Comparison of ENCODE assay signal across 8 cellular contexts in the genomic region with DNA sequence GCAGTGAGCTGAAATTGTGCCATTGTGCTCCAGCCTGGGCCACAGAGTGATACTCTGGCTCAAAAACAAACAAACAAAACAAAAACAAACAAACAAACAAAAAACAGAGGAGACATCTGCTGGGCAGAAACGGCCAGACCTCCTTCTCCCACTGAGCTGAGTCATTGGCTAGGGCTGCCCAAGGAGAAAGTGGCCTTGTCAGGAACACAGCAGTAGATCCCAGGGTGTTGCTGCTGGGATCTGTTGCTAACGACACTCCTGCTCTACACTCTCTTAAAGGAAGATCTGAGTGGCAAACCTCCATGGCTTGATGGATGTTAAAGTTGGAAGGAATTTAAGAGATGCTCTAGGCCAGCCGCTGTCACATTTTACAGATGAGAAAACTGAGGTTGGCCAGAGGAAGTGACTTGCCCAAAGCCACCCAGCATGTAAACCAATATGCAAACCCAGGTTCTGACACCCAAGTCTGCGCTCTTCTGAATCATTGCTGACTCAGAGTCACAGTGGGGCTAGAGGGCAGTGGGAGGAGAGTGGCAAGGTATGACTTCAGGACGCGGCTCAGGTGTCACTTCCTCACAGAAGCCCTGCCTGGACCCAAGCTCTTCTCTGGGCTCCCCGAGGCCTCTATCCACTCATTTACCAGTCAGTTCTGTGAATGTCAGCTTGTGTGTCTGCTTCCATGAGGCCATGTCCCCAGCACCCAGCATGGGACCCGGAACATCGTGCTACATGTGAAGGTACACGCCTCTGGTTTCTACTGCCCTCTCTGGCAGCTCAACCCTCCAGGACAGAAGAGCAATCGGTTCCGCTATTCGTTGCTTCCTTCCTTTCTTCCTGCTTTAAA. TPM values are rescaled to one million over a fixed set of nuclear protein-coding genes. Genes with fewer than 3 reads are reported as not detected.
DNase-seq lines count a peak whose midpoint lies in the region; ATAC-seq and TF ChIP-seq lines count a peak whose summit lies in the region.

No MANE protein-coding gene starts in this region.

- TF ChIP-seq CTCF in GM12865 (IDR thresholded peaks at IDR 0.05; ENCODE audit: insufficient read depth, low read depth, low read length, missing control alignments) = peak; percentile 7
- TF ChIP-seq CTCF in ascending aorta (IDR thresholded peaks at IDR 0.05) = no peak

- H3K4me3 ChIP-seq in GM12865 (ENCODE audit: low read depth, low read length) (peak overlapping the region; percentile 14), ascending aorta (no peak overlapping the region)

- peaks cover 6% of the 10 kb centered on the region for H3K36me3 Mint-ChIP-seq in IgD-negative memory B cell

- H3K36me3 ChIP-seq in ascending aorta = no peaks in the 10 kb centered on the region

- H3K27ac Mint-ChIP-seq in IgD-negative memory B cell = peak overlapping the region; percentile 20 to 78 (median 69)

- no peaks in the 10 kb centered on the region for H3K4me1 ChIP-seq in ascending aorta

- DNase-seq in GM12865 (ENCODE audit: low read depth) = peak; percentile 90
- peak; percentile 44 for DNase-seq in activated CD8-positive, alpha-beta memory T cell treated with anti-CD3 and anti-CD28 coated beads, Interleukin-2, amount 50 U/mL, for 4 hours
- peak; percentile 42 for DNase-seq in stimulated activated CD8-positive, alpha-beta memory T cell treated with anti-CD3 and anti-CD28 coated beads, Interleukin-12 subunit alpha, Interleukin-12 subunit beta, amount 100 ng/mL, for 4 hours (ENCODE audit: low read depth)
- DNase-seq in ascending aorta (ENCODE audit: low spot score in 2 of 2) = no peak
- DNase-seq in Ammon's horn (ENCODE audit: low spot score) = no peak
- DNase-seq in Right ventricle myocardium superior = no peak

- H3K4me3 Mint-ChIP-seq in IgD-negative memory B cell = peak overlapping the region; percentile 21 to 88 (median 60)

- no peaks in the 10 kb centered on the region for H3K9me3 ChIP-seq in ascending aorta

- ATAC-seq in GM21447 (IDR thresholded peaks at IDR 0.05; ENCODE audit: unreplicated experiment) = peak; percentile 93
- ATAC-seq in Right ventricle myocardium superior (ENCODE audit: poor library complexity) = no peak

- no peaks in the 10 kb centered on the region for H3K27me3 ChIP-seq in ascending aorta

- H3K27me3 Mint-ChIP-seq in IgD-negative memory B cell = peaks cover 18% of the 10 kb centered on the region

- H3K9me3 Mint-ChIP-seq in IgD-negative memory B cell = no peaks in the 10 kb centered on the region

- intact Hi-C loops in ascending aorta (cut with DNase I) (no loop called here), Right ventricle myocardium superior (cut with DNase I) (no loop called here)

- peaks cover 17 to 31% (median 24%) of the 10 kb centered on the region in 3 donors for H3K4me1 Mint-ChIP-seq in IgD-negative memory B cell

- no peak overlapping the region for H3K27ac ChIP-seq in ascending aorta

RNA-seq across cellular contexts. Expression of a gene that starts 11.3 kb away (rescaled TPM):
- 27.8 TPM for polyA plus RNA-seq in IgD-negative memory B cell
- total RNA-seq in ascending aorta (64.6 TPM), Right ventricle myocardium superior (6.5 TPM)

RNA-seq across cellular contexts. Expression of a gene that starts 25.0 kb away (rescaled TPM):
- 1.8 TPM for polyA plus RNA-seq in IgD-negative memory B cell
- 1,290 TPM for total RNA-seq in ascending aorta
- 54.0 TPM for total RNA-seq in Right ventricle myocardium superior

Comparison
In these comparisons a context has a peak if more than half of its experiments do, and no peak if none do; other contexts are left out.
1. DNase-seq: peak in GM12865 (single experiment), activated CD8-positive, alpha-beta memory T cell treated with anti-CD3 and anti-CD28 coated beads, Interleukin-2, amount 50 U/mL, for 4 hours (single experiment) and stimulated activated CD8-positive, alpha-beta memory T cell treated with anti-CD3 and anti-CD28 coated beads, Interleukin-12 subunit alpha, Interleukin-12 subunit beta, amount 100 ng/mL, for 4 hours (single experiment); none in ascending aorta (0 of 2), Ammon's horn (single experiment) and Right ventricle myocardium superior (single experiment).
2. RNA of a gene that starts 25.0 kb away (total RNA-seq): 1,290 TPM in ascending aorta (single experiment); 54.0 TPM in Right ventricle myocardium superior (single experiment); every median in the first group is over 10 times any median in the second.